In genomic region chr16:5850632-5851175, GRCh38 we compare ENCODE assay signal across 26 cellular contexts.
"Had no signal": no experiment of that assay in that cellular context is flagged by ENCODE, and none has a peak within 500 bp of the region (broad histone marks: within the 10 kb centered on the region; RNA-seq: fewer than 3 reads in every experiment).

No MANE protein-coding gene starts in this region.

- H3K4me3 ChIP-seq: dorsolateral prefrontal cortex, gastrocnemius medialis, left lung, neural progenitor cell, psoas muscle, sigmoid colon, stomach, thyroid gland, vagina had no signal

- H3K27me3 Mint-ChIP-seq: naive thymus-derived CD4-positive, alpha-beta T cell had no signal

- H3K27ac ChIP-seq: dorsolateral prefrontal cortex, epithelial cell of prostate, gastrocnemius medialis, left lung, neural progenitor cell, psoas muscle, sigmoid colon, stomach, thyroid gland, vagina had no signal

- DNase-seq: effector CD4-positive, alpha-beta T cell; foreskin fibroblast; gastrocnemius medialis; head of caudate nucleus; kidney; left lung; mesendoderm; midbrain; naive thymus-derived CD4-positive, alpha-beta T cell; posterior cingulate gyrus; psoas muscle; right cardiac atrium; sigmoid colon; stimulated activated CD4-positive, alpha-beta T cell treated with anti-CD3 and anti-CD28 coated beads, Interleukin-2, amount 100 ng/mL, for 24 hours; stimulated activated CD4-positive, alpha-beta T cell treated with anti-CD3 and anti-CD28 coated beads, Interleukin-4, amount 100 ng/mL, for 24 hours; stimulated activated naive CD4-positive, alpha-beta T cell treated with Interleukin-2 at 50 U/mL for 16 hours; stomach; thyroid gland; trophoblast cell had no signal

- H3K9me3 Mint-ChIP-seq: nephron; neural progenitor cell; stimulated activated effector memory CD8-positive, alpha-beta T cell treated with anti-CD3 and anti-CD28 coated beads, Interleukin-12 subunit alpha, Interleukin-12 subunit beta, amount 100 ng/mL, for 72 hours had no signal

- H3K4me1 ChIP-seq: gastrocnemius medialis, left lung, psoas muscle, sigmoid colon, stomach, thyroid gland, vagina had no signal

- H3K36me3 Mint-ChIP-seq: naive thymus-derived CD4-positive, alpha-beta T cell; neural progenitor cell; stimulated activated effector memory CD8-positive, alpha-beta T cell treated with anti-CD3 and anti-CD28 coated beads, Interleukin-12 subunit alpha, Interleukin-12 subunit beta, amount 100 ng/mL, for 72 hours had no signal

- ATAC-seq: esophagus mucosa; gastrocnemius medialis; left lung; naive thymus-derived CD4-positive, alpha-beta T cell; psoas muscle; right cardiac atrium; stimulated activated effector memory CD8-positive, alpha-beta T cell treated with anti-CD3 and anti-CD28 coated beads, Interleukin-12 subunit alpha, Interleukin-12 subunit beta, amount 100 ng/mL, for 72 hours had no signal

- H3K27me3 ChIP-seq: gastrocnemius medialis, left lung, neural progenitor cell, sigmoid colon, stomach, thyroid gland, vagina had no signal

- H3K36me3 ChIP-seq: gastrocnemius medialis, left lung, neural progenitor cell, sigmoid colon, stomach, thyroid gland, vagina had no signal

- H3K9me3 ChIP-seq: gastrocnemius medialis, left lung, sigmoid colon, thyroid gland, vagina had no signal

- H3K9ac ChIP-seq: neural progenitor cell had no signal

- H3K4me3 Mint-ChIP-seq: naive thymus-derived CD4-positive, alpha-beta T cell; nephron; neural progenitor cell; stimulated activated effector memory CD8-positive, alpha-beta T cell treated with anti-CD3 and anti-CD28 coated beads, Interleukin-12 subunit alpha, Interleukin-12 subunit beta, amount 100 ng/mL, for 72 hours had no signal

- H3K4me1 Mint-ChIP-seq: naive thymus-derived CD4-positive, alpha-beta T cell; nephron; stimulated activated effector memory CD8-positive, alpha-beta T cell treated with anti-CD3 and anti-CD28 coated beads, Interleukin-12 subunit alpha, Interleukin-12 subunit beta, amount 100 ng/mL, for 72 hours had no signal

- H3K27ac Mint-ChIP-seq: naive thymus-derived CD4-positive, alpha-beta T cell; nephron; neural progenitor cell; stimulated activated effector memory CD8-positive, alpha-beta T cell treated with anti-CD3 and anti-CD28 coated beads, Interleukin-12 subunit alpha, Interleukin-12 subunit beta, amount 100 ng/mL, for 72 hours had no signal

- H2AFZ ChIP-seq: neural progenitor cell had no signal
